15 cellular contexts compared by ENCODE assay signal in genomic region chr12:109533487-109533740, GRCh38.
"Had no signal": no experiment of that assay in that cellular context is flagged by ENCODE, and none has a peak within 500 bp of the region (broad histone marks: within the 10 kb centered on the region; RNA-seq: fewer than 3 reads in every experiment).

No MANE protein-coding gene starts in this region.

- H3K4me3 ChIP-seq: SJCRH30 had no signal

- H3K36me3 ChIP-seq: SJCRH30 had no signal

- H3K27ac ChIP-seq: SJCRH30 had no signal

- H3K9me3 ChIP-seq: SJCRH30 had no signal

- H3K27me3 ChIP-seq: SJCRH30 had no signal

- DNase-seq: KBM-7, MV-4-11, NCI-H1048, NCI-H1105, NCI-H1436 treated with DMSO at 0.1 percent for 48 hours, NCI-H1694, NCI-H187 treated with DMSO at 0.1 percent for 48 hours, NCI-H2029 treated with DMSO at 0.1 percent for 48 hours, NCI-H2227 treated with DMSO at 0.1 percent for 48 hours, NCI-H524, NCI-H526 treated with DMSO at 0.1 percent for 48 hours, NCI-H748 treated with DMSO at 0.1 percent for 48 hours, RPMI8226, SHP77 treated with DMSO at 0.1 percent for 48 hours, SJCRH30 had no signal
